ENCODE assay signal across 19 cellular contexts in the genomic region with DNA sequence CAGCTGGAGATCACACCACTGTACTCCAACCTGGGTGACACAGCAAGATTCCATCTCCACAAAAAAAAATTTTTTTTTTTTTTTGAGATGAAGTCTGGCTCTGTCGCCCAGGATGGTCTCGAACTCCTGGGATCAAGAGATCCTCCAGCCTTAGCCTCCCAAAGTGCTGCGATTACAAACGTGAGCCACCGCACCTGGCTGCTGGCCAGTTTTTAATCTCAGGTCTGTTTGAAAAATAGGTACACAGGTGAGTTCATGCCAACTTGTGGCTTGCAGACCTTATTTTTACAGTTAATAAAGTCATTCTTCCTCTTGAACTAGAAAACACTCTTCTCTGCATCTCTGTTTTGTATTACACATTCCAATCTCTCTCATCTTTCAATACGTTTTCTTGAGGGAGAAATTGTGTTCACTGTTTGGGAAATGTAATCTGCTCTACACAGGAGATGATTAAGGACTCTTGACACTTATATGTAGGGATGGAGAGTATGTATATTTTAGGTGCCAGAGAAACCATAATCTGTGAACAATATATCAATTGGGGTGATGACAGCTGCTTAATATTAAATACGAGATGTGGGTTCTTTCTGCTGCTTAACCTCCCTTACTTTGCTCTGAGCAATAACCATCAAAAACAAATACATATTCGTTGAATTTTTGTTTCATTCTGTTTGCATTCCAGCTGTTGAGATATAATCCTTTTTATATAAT. TPM values are rescaled to one million over a fixed set of nuclear protein-coding genes. Genes with fewer than 3 reads are reported as not detected.
"Had no signal": no experiment of that assay in that cellular context is flagged by ENCODE, and none has a peak within 500 bp of the region (broad histone marks: within the 10 kb centered on the region; RNA-seq: fewer than 3 reads in every experiment).

No MANE protein-coding gene starts in this region.

- H3K27me3 ChIP-seq: pancreas, thyroid gland had no signal

- H3K36me3 Mint-ChIP-seq: activated CD4-positive, alpha-beta memory T cell treated with anti-CD3 and anti-CD28 coated beads for 36 hours; activated naive CD8-positive, alpha-beta T cell treated with anti-CD3 and anti-CD28 coated beads for 36 hours; brain; stimulated activated naive B cell treated with anti-CD40 and anti-IgM and Interleukin-4, amounts not matched to agents 10 μg/mL and 1 μg/mL and 100 μg/mL, for 72 hours had no signal

- H3K4me3 Mint-ChIP-seq: activated B cell treated with CpG ODN at 0.5 μM for 24 hours; activated CD4-positive, alpha-beta memory T cell treated with anti-CD3 and anti-CD28 coated beads for 36 hours; activated naive CD8-positive, alpha-beta T cell treated with anti-CD3 and anti-CD28 coated beads for 36 hours; activated T-helper 1 cell treated with anti-CD3 and anti-CD28 coated beads, Interleukin-12 subunit alpha, Interleukin-12 subunit beta, Interleukin-2, Interleukin-4 antibody, amounts not matched to agents 30 ng/mL and 10 ng/mL and 1 ng/mL, durations not matched to agents 14 hours and 24 hours and 36 hours; brain; effector memory CD8-positive, alpha-beta T cell; naive thymus-derived CD4-positive, alpha-beta T cell; stimulated activated naive B cell treated with anti-CD40 and anti-IgM and Interleukin-4, amounts not matched to agents 10 μg/mL and 1 μg/mL and 100 μg/mL, for 72 hours had no signal

- H3K36me3 ChIP-seq: esophagus squamous epithelium, pancreas, spleen, thyroid gland had no signal

- H3K9me3 ChIP-seq: esophagus squamous epithelium, pancreas, spleen, thyroid gland had no signal

- H3K9me3 Mint-ChIP-seq: activated B cell treated with CpG ODN at 0.5 μM for 24 hours; activated CD4-positive, alpha-beta memory T cell treated with anti-CD3 and anti-CD28 coated beads for 36 hours; activated naive CD8-positive, alpha-beta T cell treated with anti-CD3 and anti-CD28 coated beads for 36 hours; activated T-helper 1 cell treated with anti-CD3 and anti-CD28 coated beads, Interleukin-12 subunit alpha, Interleukin-12 subunit beta, Interleukin-2, Interleukin-4 antibody, amounts not matched to agents 30 ng/mL and 10 ng/mL and 1 ng/mL, durations not matched to agents 14 hours and 24 hours and 36 hours; effector memory CD8-positive, alpha-beta T cell; naive thymus-derived CD4-positive, alpha-beta T cell; stimulated activated naive B cell treated with anti-CD40 and anti-IgM and Interleukin-4, amounts not matched to agents 10 μg/mL and 1 μg/mL and 100 μg/mL, for 72 hours had no signal

- ATAC-seq: effector memory CD8-positive, alpha-beta T cell; naive thymus-derived CD4-positive, alpha-beta T cell; pancreas; sciatic nerve; stimulated activated naive B cell treated with anti-CD40 and anti-IgM and Interleukin-4, amounts not matched to agents 10 μg/mL and 1 μg/mL and 100 μg/mL, for 72 hours had no signal

- H3K4me1 Mint-ChIP-seq: activated B cell treated with CpG ODN at 0.5 μM for 24 hours; activated naive CD8-positive, alpha-beta T cell treated with anti-CD3 and anti-CD28 coated beads for 36 hours; brain; stimulated activated naive B cell treated with anti-CD40 and anti-IgM and Interleukin-4, amounts not matched to agents 10 μg/mL and 1 μg/mL and 100 μg/mL, for 72 hours had no signal

- DNase-seq: activated B cell treated with CpG ODN at 0.5 μM for 24 hours; activated CD4-positive, alpha-beta memory T cell treated with anti-CD3 and anti-CD28 coated beads for 36 hours; activated CD4-positive, alpha-beta T cell treated with anti-CD3 and anti-CD28 coated beads for 4 hours; activated naive CD8-positive, alpha-beta T cell treated with anti-CD3 and anti-CD28 coated beads for 36 hours; activated T-cell treated with anti-CD3 and anti-CD28 coated beads for 4 hours; caudate nucleus; effector memory CD8-positive, alpha-beta T cell; esophagus squamous epithelium; mesenchymal stem cell; naive thymus-derived CD4-positive, alpha-beta T cell; spleen; stimulated activated naive B cell treated with anti-CD40 and anti-IgM and Interleukin-4, amounts not matched to agents 10 μg/mL and 1 μg/mL and 100 μg/mL, for 72 hours; thyroid gland had no signal

- H3K27ac Mint-ChIP-seq: activated B cell treated with CpG ODN at 0.5 μM for 24 hours; activated CD4-positive, alpha-beta memory T cell treated with anti-CD3 and anti-CD28 coated beads for 36 hours; activated naive CD8-positive, alpha-beta T cell treated with anti-CD3 and anti-CD28 coated beads for 36 hours; activated T-helper 1 cell treated with anti-CD3 and anti-CD28 coated beads, Interleukin-12 subunit alpha, Interleukin-12 subunit beta, Interleukin-2, Interleukin-4 antibody, amounts not matched to agents 30 ng/mL and 10 ng/mL and 1 ng/mL, durations not matched to agents 14 hours and 24 hours and 36 hours; effector memory CD8-positive, alpha-beta T cell; naive thymus-derived CD4-positive, alpha-beta T cell; stimulated activated naive B cell treated with anti-CD40 and anti-IgM and Interleukin-4, amounts not matched to agents 10 μg/mL and 1 μg/mL and 100 μg/mL, for 72 hours had no signal

- H3K27ac ChIP-seq: esophagus squamous epithelium, pancreas, thyroid gland had no signal

- H3K4me3 ChIP-seq: esophagus squamous epithelium, pancreas, spleen, thyroid gland had no signal

RNA-seq across cellular contexts. Expression of gene RIPOR3, which starts 17.7 kb away (rescaled TPM):
- total RNA-seq: activated B cell treated with CpG ODN at 0.5 μM for 24 hours; activated CD4-positive, alpha-beta memory T cell treated with anti-CD3 and anti-CD28 coated beads for 36 hours; activated naive CD8-positive, alpha-beta T cell treated with anti-CD3 and anti-CD28 coated beads for 36 hours; activated T-helper 1 cell treated with anti-CD3 and anti-CD28 coated beads, Interleukin-12 subunit alpha, Interleukin-12 subunit beta, Interleukin-2, Interleukin-4 antibody, amounts not matched to agents 30 ng/mL and 10 ng/mL and 1 ng/mL, durations not matched to agents 14 hours and 24 hours and 36 hours; dermis microvascular lymphatic vessel endothelial cell; pulmonary artery endothelial cell had no signal
